ENCODE assay signal across 11 cellular contexts in genomic region chr16:85749686-85750020, GRCh38. TPM values are rescaled to one million over a fixed set of nuclear protein-coding genes. Genes with fewer than 3 reads are reported as not detected.
DNase-seq lines count a peak whose midpoint lies in the region; ATAC-seq and TF ChIP-seq lines count a peak whose summit lies in the region.
"Had no signal": no experiment of that assay in that cellular context is flagged by ENCODE, and none has a peak within 500 bp of the region (broad histone marks: within the 10 kb centered on the region; RNA-seq: fewer than 3 reads in every experiment).

No MANE protein-coding gene starts in this region.

- TF ChIP-seq RAD21 in neural cell (conservative IDR thresholded peaks at IDR 0.05): no peak

- TF ChIP-seq CTCF in AG10803 (conservative IDR thresholded peaks at IDR 0.05; ENCODE audit: low read length) (no peak), HL-60 (IDR thresholded peaks at IDR 0.05; ENCODE audit: insufficient read depth, low read length) (no peak), coronary artery (IDR thresholded peaks at IDR 0.05) (no peak), neural cell (IDR thresholded peaks at IDR 0.05; ENCODE audit: poor library complexity, severe bottlenecking) (no peak)

- no peaks in the 10 kb centered on the region for H3K9me3 ChIP-seq in neural cell (ENCODE audit: low read length)

- no peaks in the 10 kb centered on the region for H3K36me3 ChIP-seq in neural cell (ENCODE audit: insufficient read depth, low read length)

- no peak for ATAC-seq in GM19324 (IDR thresholded peaks at IDR 0.05; ENCODE audit: low FRiP score, unreplicated experiment)

- no peak for TF ChIP-seq EP300 in neural cell (conservative IDR thresholded peaks at IDR 0.05; ENCODE audit: poor library complexity, severe bottlenecking)

- no peak overlapping the region for H3K9ac ChIP-seq in neural cell (ENCODE audit: low read length)

- no peaks in the 10 kb centered on the region for H4K20me1 ChIP-seq in neural cell (ENCODE audit: insufficient read depth)

- H2AFZ ChIP-seq in neural cell (ENCODE audit: low read depth, low read length): no peak overlapping the region

- H3K27ac ChIP-seq in HL-60 (replicated peaks): no peak overlapping the region
- H3K27ac ChIP-seq in coronary artery: no peak overlapping the region
- H3K27ac ChIP-seq in neural cell (ENCODE audit: low read length): no peak overlapping the region

- DNase-seq in AG10803 (ENCODE audit: low read depth) (no peak), HL-60 (ENCODE audit: low read depth in 1 of 2, low spot score in 1 of 2) (no peak), coronary artery (ENCODE audit: low spot score) (no peak), LoVo (ENCODE audit: low spot score) (no peak), SW480 (ENCODE audit: low spot score) (no peak), superior temporal gyrus (ENCODE audit: extremely low spot score) (no peak)
- DNase-seq: activated CD4-positive, alpha-beta T cell treated with anti-CD3 and anti-CD28 coated beads, Interleukin-2, amount 50 U/mL, for 4 hours; DMS 273 treated with DMSO at 0.1 percent for 48 hours; immature natural killer cell had no signal

- no peaks in the 10 kb centered on the region for H3K9me2 ChIP-seq in neural cell (ENCODE audit: insufficient read depth, low read length)

- no peaks in the 10 kb centered on the region for H3F3A ChIP-seq in neural cell (ENCODE audit: insufficient read depth, low read length, poor library complexity, severe bottlenecking)

- H3K79me2 ChIP-seq in neural cell (replicated peaks; ENCODE audit: insufficient read depth, low read length): no peaks in the 10 kb centered on the region

- H3K4me3 ChIP-seq in AG10803 (ENCODE audit: low read length): peak overlapping the region; percentile 62
- peak overlapping the region; percentile 43; the same call in 1 of the 2 replicates for H3K4me3 ChIP-seq in HL-60 (replicated peaks; ENCODE audit: insufficient read depth, low read length)
- peak overlapping the region; percentile 83 for H3K4me3 ChIP-seq in coronary artery
- peak overlapping the region; percentile 57 for H3K4me3 ChIP-seq in neural cell (ENCODE audit: low read length)

- H3K27me3 ChIP-seq in HL-60 (ENCODE audit: insufficient read depth, poor library complexity, severe bottlenecking) (no peaks in the 10 kb centered on the region), neural cell (ENCODE audit: insufficient read depth, low read depth, low read length) (peaks cover 33% of the 10 kb centered on the region)

- no peak overlapping the region for H3K4me2 ChIP-seq in neural cell (ENCODE audit: low read length)

TF ChIP-seq in neural cell, 6 proteins besides CTCF, POLR2A, EP300 and RAD21:
- no peak for TF ChIP-seq POLR2AphosphoS5 (IDR thresholded peaks at IDR 0.05)
- TF ChIP-seq, protein P1, sequence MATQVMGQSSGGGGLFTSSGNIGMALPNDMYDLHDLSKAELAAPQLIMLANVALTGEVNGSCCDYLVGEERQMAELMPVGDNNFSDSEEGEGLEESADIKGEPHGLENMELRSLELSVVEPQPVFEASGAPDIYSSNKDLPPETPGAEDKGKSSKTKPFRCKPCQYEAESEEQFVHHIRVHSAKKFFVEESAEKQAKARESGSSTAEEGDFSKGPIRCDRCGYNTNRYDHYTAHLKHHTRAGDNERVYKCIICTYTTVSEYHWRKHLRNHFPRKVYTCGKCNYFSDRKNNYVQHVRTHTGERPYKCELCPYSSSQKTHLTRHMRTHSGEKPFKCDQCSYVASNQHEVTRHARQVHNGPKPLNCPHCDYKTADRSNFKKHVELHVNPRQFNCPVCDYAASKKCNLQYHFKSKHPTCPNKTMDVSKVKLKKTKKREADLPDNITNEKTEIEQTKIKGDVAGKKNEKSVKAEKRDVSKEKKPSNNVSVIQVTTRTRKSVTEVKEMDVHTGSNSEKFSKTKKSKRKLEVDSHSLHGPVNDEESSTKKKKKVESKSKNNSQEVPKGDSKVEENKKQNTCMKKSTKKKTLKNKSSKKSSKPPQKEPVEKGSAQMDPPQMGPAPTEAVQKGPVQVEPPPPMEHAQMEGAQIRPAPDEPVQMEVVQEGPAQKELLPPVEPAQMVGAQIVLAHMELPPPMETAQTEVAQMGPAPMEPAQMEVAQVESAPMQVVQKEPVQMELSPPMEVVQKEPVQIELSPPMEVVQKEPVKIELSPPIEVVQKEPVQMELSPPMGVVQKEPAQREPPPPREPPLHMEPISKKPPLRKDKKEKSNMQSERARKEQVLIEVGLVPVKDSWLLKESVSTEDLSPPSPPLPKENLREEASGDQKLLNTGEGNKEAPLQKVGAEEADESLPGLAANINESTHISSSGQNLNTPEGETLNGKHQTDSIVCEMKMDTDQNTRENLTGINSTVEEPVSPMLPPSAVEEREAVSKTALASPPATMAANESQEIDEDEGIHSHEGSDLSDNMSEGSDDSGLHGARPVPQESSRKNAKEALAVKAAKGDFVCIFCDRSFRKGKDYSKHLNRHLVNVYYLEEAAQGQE (IDR thresholded peaks at IDR 0.05; ENCODE audit: borderline replicate concordance): no peak

RNA-seq across cellular contexts. Expression of gene C16orf74, which starts 1.2 kb away (rescaled TPM):
- polyA plus RNA-seq in neural cell: not detected in 2 replicates
- polyA minus RNA-seq in neural cell: not detected in 2 replicates

RNA-seq across cellular contexts. Expression of gene EMC8, which starts 49.7 kb away (rescaled TPM):
- 38.9 and 44.4 TPM in 2 replicates for polyA plus RNA-seq in neural cell
- 32.8 and 35.3 TPM in 2 replicates for polyA minus RNA-seq in neural cell

RNA-seq across cellular contexts. Expression of gene COX4I1, which starts 49.8 kb away (rescaled TPM):
- polyA plus RNA-seq in neural cell: 660 and 709 TPM in 2 replicates
- polyA minus RNA-seq in neural cell: 157 and 180 TPM in 2 replicates
